Comparison of ENCODE assay signal across 12 cellular contexts in the genomic region with DNA sequence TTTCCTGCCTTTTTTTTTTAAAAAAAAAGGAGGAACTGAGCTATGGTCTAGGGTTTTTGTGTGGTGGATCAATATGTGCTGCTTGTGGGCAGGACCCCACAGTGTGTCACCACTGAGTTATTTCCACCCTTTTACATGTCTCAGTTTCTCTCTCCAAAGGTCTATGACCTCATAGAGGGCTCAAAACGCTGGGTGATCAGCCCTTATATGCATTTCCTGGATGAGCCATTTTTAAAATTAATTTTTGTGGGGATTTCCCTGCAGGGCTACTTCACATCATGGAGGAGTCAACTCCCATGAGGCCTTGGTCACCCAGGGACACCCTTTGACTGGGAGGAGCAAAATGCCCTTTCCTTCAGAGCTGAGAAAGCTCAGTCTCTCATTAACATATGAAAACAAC. TPM values are rescaled to one million over a fixed set of nuclear protein-coding genes. Genes with fewer than 3 reads are reported as not detected.
DNase-seq lines count a peak whose midpoint lies in the region; ATAC-seq and TF ChIP-seq lines count a peak whose summit lies in the region.
"Had no signal": no experiment of that assay in that cellular context is flagged by ENCODE, and none has a peak within 500 bp of the region (broad histone marks: within the 10 kb centered on the region; RNA-seq: fewer than 3 reads in every experiment).

No MANE protein-coding gene starts in this region.

- no peaks in the 10 kb centered on the region for H3K27me3 ChIP-seq in testis
- H3K27me3 ChIP-seq: uterus had no signal

- TF ChIP-seq POLR2A in testis (IDR thresholded peaks at IDR 0.05): no peak

- intact Hi-C loops in activated T-helper 2 cell treated with anti-CD3 and anti-CD28 coated beads, Interferon-gamma antibody, Interleukin-2, Interleukin-4, amounts not matched to agents 10 μg/mL and 5 μg/mL and 100 μg/mL, durations not matched to agents 14 hours and 24 hours and 36 hours (cut with micrococcal nuclease): no loop called here
- intact Hi-C loops in cardiac septum (cut with DNase I) (no loop called here), testis (cut with DNase I; ENCODE audit: low total_unique reads) (no loop called here)

- peak; percentile 71 for DNase-seq in EL
- DNase-seq in activated T-helper 2 cell treated with anti-CD3 and anti-CD28 coated beads, Interferon-gamma antibody, Interleukin-2, Interleukin-4, amounts not matched to agents 10 μg/mL and 5 μg/mL and 100 μg/mL, durations not matched to agents 14 hours and 24 hours and 36 hours (ENCODE audit: low spot score): no peak
- DNase-seq in cardiac septum (ENCODE audit: low spot score): no peak
- no peak for DNase-seq in testis
- no peak for DNase-seq in NCI-H510A (lab: John Stamatoyannopoulos, UW)
- no peak for DNase-seq in GOT3 (lab: John Stamatoyannopoulos, UW)
- DNase-seq: hippocampal formation, uterus had no signal

- peaks cover 3% of the 10 kb centered on the region for H3K4me1 Mint-ChIP-seq in activated T-helper 2 cell treated with anti-CD3 and anti-CD28 coated beads, Interferon-gamma antibody, Interleukin-2, Interleukin-4, amounts not matched to agents 10 μg/mL and 5 μg/mL and 100 μg/mL, durations not matched to agents 14 hours and 24 hours and 36 hours (ENCODE audit: low read depth)

- H3K27ac Mint-ChIP-seq in activated T-helper 2 cell treated with anti-CD3 and anti-CD28 coated beads, Interferon-gamma antibody, Interleukin-2, Interleukin-4, amounts not matched to agents 10 μg/mL and 5 μg/mL and 100 μg/mL, durations not matched to agents 14 hours and 24 hours and 36 hours: peak overlapping the region; percentile 3

- H3K4me1 ChIP-seq in testis: no peaks in the 10 kb centered on the region
- H3K4me1 ChIP-seq: uterus had no signal

- peaks cover 4% of the 10 kb centered on the region for H3K27me3 Mint-ChIP-seq in activated T-helper 2 cell treated with anti-CD3 and anti-CD28 coated beads, Interferon-gamma antibody, Interleukin-2, Interleukin-4, amounts not matched to agents 10 μg/mL and 5 μg/mL and 100 μg/mL, durations not matched to agents 14 hours and 24 hours and 36 hours (ENCODE audit: low read depth)

- no peak for TF ChIP-seq CTCF in testis (IDR thresholded peaks at IDR 0.05)

- 56 to 58% methylated on average over 1 of the region's 1 CpG for WGBS in testis, 2 donors

- H3K9me3 Mint-ChIP-seq in activated T-helper 2 cell treated with anti-CD3 and anti-CD28 coated beads, Interferon-gamma antibody, Interleukin-2, Interleukin-4, amounts not matched to agents 10 μg/mL and 5 μg/mL and 100 μg/mL, durations not matched to agents 14 hours and 24 hours and 36 hours: no peaks in the 10 kb centered on the region

- H3K36me3 ChIP-seq in testis (ENCODE audit: low read depth, missing control alignments): no peaks in the 10 kb centered on the region
- H3K36me3 ChIP-seq: uterus had no signal

- no peaks in the 10 kb centered on the region for H3K36me3 Mint-ChIP-seq in activated T-helper 2 cell treated with anti-CD3 and anti-CD28 coated beads, Interferon-gamma antibody, Interleukin-2, Interleukin-4, amounts not matched to agents 10 μg/mL and 5 μg/mL and 100 μg/mL, durations not matched to agents 14 hours and 24 hours and 36 hours (ENCODE audit: low read depth)

- no peak overlapping the region for H3K4me3 ChIP-seq in testis
- H3K4me3 ChIP-seq: K562, uterus had no signal

- H3K4me3 Mint-ChIP-seq in activated T-helper 2 cell treated with anti-CD3 and anti-CD28 coated beads, Interferon-gamma antibody, Interleukin-2, Interleukin-4, amounts not matched to agents 10 μg/mL and 5 μg/mL and 100 μg/mL, durations not matched to agents 14 hours and 24 hours and 36 hours (ENCODE audit: low read depth): no peak overlapping the region

- H3K9me3 ChIP-seq in testis: no peaks in the 10 kb centered on the region
- H3K9me3 ChIP-seq: uterus had no signal

- ATAC-seq in GM19351 (IDR thresholded peaks at IDR 0.05; ENCODE audit: unreplicated experiment): peak; percentile 88
- peak; percentile 71 for ATAC-seq in HG03103 (IDR thresholded peaks at IDR 0.05; ENCODE audit: low read depth, unreplicated experiment)
- ATAC-seq: K562 had no signal

- H3K27ac ChIP-seq in testis: no peak overlapping the region
- H3K27ac ChIP-seq: uterus had no signal

RNA-seq across cellular contexts. Expression of a gene that starts 20.7 kb away (rescaled TPM):
- total RNA-seq in activated T-helper 2 cell treated with anti-CD3 and anti-CD28 coated beads, Interferon-gamma antibody, Interleukin-2, Interleukin-4, amounts not matched to agents 10 μg/mL and 5 μg/mL and 100 μg/mL, durations not matched to agents 14 hours and 24 hours and 36 hours: not detected in 2 replicates
- not detected for total RNA-seq in cardiac septum
- not detected for total RNA-seq in testis
- polyA plus RNA-seq in testis (ENCODE audit: insufficient read depth, low read depth, low replicate concordance): not detected
- total RNA-seq: K562 had no signal
- polyA plus RNA-seq: adipose tissue, K562 had no signal
